In genomic region chr7:412313-412710, GRCh38 we compare ENCODE assay signal across 24 cellular contexts.
DNase-seq lines count a peak whose midpoint lies in the region; ATAC-seq and TF ChIP-seq lines count a peak whose summit lies in the region.
"Had no signal": no experiment of that assay in that cellular context is flagged by ENCODE, and none has a peak within 500 bp of the region (broad histone marks: within the 10 kb centered on the region; RNA-seq: fewer than 3 reads in every experiment).

No MANE protein-coding gene starts in this region.

- H2BK12ac ChIP-seq in H9 (ENCODE audit: insufficient read length, low read depth, low read length) (no peak overlapping the region), trophoblast cell (ENCODE audit: low read length) (no peak overlapping the region)

- ATAC-seq in SK-N-SH treated with all-trans-retinoic acid at 6 μM for 48 hours (no peak), left ventricle myocardium superior (no peak)
- ATAC-seq: left colon; psoas muscle; stimulated activated effector memory CD8-positive, alpha-beta T cell treated with anti-CD3 and anti-CD28 coated beads, Interleukin-12 subunit alpha, Interleukin-12 subunit beta, amount 100 ng/mL, for 72 hours had no signal

- H3F3A ChIP-seq in SK-N-SH (replicated peaks; ENCODE audit: insufficient read depth) = no peaks in the 10 kb centered on the region

- peaks cover 2 to 14% of the 10 kb centered on the region in 2 experiments; a peak in 3 of 4 replicates for H3K4me1 Mint-ChIP-seq in H9
- H3K4me1 Mint-ChIP-seq: activated CD4-positive, alpha-beta T cell treated with anti-CD3 and anti-CD28 coated beads, Interleukin-2, amount 10 ng/mL, durations not matched to agents 24 days and 14 days; stimulated activated effector memory CD8-positive, alpha-beta T cell treated with anti-CD3 and anti-CD28 coated beads, Interleukin-12 subunit alpha, Interleukin-12 subunit beta, amount 100 ng/mL, for 72 hours had no signal

- no peak overlapping the region for H3K4me2 ChIP-seq in SK-N-SH
- no peak overlapping the region for H3K4me2 ChIP-seq in H9 (ENCODE audit: insufficient read depth, insufficient read length, low read length)
- H3K4me2 ChIP-seq in trophoblast cell (ENCODE audit: low read length) = no peak overlapping the region

- H3K56ac ChIP-seq in H9 (ENCODE audit: insufficient read length, low read depth, low read length) = no peak overlapping the region

- H2AK5ac ChIP-seq in H9 (ENCODE audit: insufficient read length, low read length) (no peak overlapping the region), trophoblast cell (ENCODE audit: low read length) (no peak overlapping the region)

- H3K18ac ChIP-seq in H9 (ENCODE audit: insufficient read length, low read depth, low read length) (peak overlapping the region; percentile 76), trophoblast cell (ENCODE audit: low read length) (no peak overlapping the region)

- no peak for TF ChIP-seq RAD21 in SK-N-SH (IDR thresholded peaks at IDR 0.05; ENCODE audit: low read length)

- no peak for TF ChIP-seq EP300 in SK-N-SH (IDR thresholded peaks at IDR 0.05; ENCODE audit: borderline replicate concordance in 1 of 2, low read depth in 1 of 2, low read length in 1 of 2)

- no peaks in the 10 kb centered on the region for H4K20me1 ChIP-seq in SK-N-SH (ENCODE audit: insufficient read depth)
- H4K20me1 ChIP-seq in H9 (ENCODE audit: control insufficient read depth, insufficient read depth, insufficient read length) = no peaks in the 10 kb centered on the region

- H2BK5ac ChIP-seq in H9 (ENCODE audit: insufficient read length, low read length) = no peak overlapping the region
- H2BK5ac ChIP-seq in trophoblast cell (ENCODE audit: low read depth, low read length, poor library complexity) = no peak overlapping the region

- peaks cover 25% of the 10 kb centered on the region for H3K27me3 ChIP-seq in SK-N-SH (ENCODE audit: insufficient read depth)
- H3K27me3 ChIP-seq in H9 (ENCODE audit: insufficient read depth, low read length) = no peaks in the 10 kb centered on the region
- H3K27me3 ChIP-seq in trophoblast cell (ENCODE audit: insufficient read depth, low read length) = no peaks in the 10 kb centered on the region
- H3K27me3 ChIP-seq: neutrophil had no signal

- H3K14ac ChIP-seq in H9 (ENCODE audit: insufficient read depth, low read length) (no peak overlapping the region; the same call in 1 of the 2 replicates), trophoblast cell (ENCODE audit: low read length) (no peak overlapping the region)

- H3K9me3 ChIP-seq in SK-N-SH = no peaks in the 10 kb centered on the region
- H3K9me3 ChIP-seq in H9 (ENCODE audit: control insufficient read depth, low read depth, low read length) = no peaks in the 10 kb centered on the region
- H3K9me3 ChIP-seq in trophoblast cell (ENCODE audit: insufficient read depth, low read depth, low read length) = peaks cover 13% of the 10 kb centered on the region
- H3K9me3 ChIP-seq: neutrophil, psoas muscle had no signal

- H3K23ac ChIP-seq in H9 (ENCODE audit: insufficient read length, low read depth, low read length) (no peak overlapping the region), trophoblast cell (ENCODE audit: low read length) (no peak overlapping the region)

- H2BK15ac ChIP-seq in H9 (ENCODE audit: low read depth, low read length) = no peak overlapping the region

- H3K27ac Mint-ChIP-seq in H9 = peak overlapping the region in 2 of 3 experiments; percentile 5 to 36; a peak in 2 of 7 replicates
- H3K27ac Mint-ChIP-seq: activated CD4-positive, alpha-beta T cell treated with anti-CD3 and anti-CD28 coated beads, Interleukin-2, amount 10 ng/mL, durations not matched to agents 24 days and 14 days; HFFc6; stimulated activated effector memory CD8-positive, alpha-beta T cell treated with anti-CD3 and anti-CD28 coated beads, Interleukin-12 subunit alpha, Interleukin-12 subunit beta, amount 100 ng/mL, for 72 hours had no signal

- H3K9me2 ChIP-seq in SK-N-SH = no peaks in the 10 kb centered on the region

- 72% methylated on average over 13 of the region's 13 CpGs for WGBS in SK-N-SH (ENCODE audit: low lambda C conversion rate)
- 100% methylated on average over 3 of the region's 13 CpGs for WGBS in H9 (ENCODE audit: extremely low coverage, insufficient read length, low lambda C conversion rate)
- WGBS in trophoblast cell (ENCODE audit: extremely low coverage, insufficient coverage, insufficient read length) = no CpG with 5 or more reads among the region's 13 CpGs

- H2BK120ac ChIP-seq in H9 (ENCODE audit: low read depth, low read length, poor library complexity, severe bottlenecking) (no peak overlapping the region), trophoblast cell (ENCODE audit: insufficient read depth, low read length, poor library complexity) (no peak overlapping the region)

- peak; percentile 28 for DNase-seq in SK-N-SH
- DNase-seq in H9 = no peak
- peak; percentile 13 for DNase-seq in left ventricle myocardium superior
- no peak for DNase-seq in trophoblast cell
- DNase-seq in NCI-H1105 (lab: John Stamatoyannopoulos, UW) = no peak
- DNase-seq in activated naive CD4-positive, alpha-beta T cell (lab: John Stamatoyannopoulos, UW) = no peak
- DNase-seq in activated T-cell treated with anti-CD3 and anti-CD28 coated beads, Interleukin-2, amount 50 U/mL, for 1 hour = no peak
- DNase-seq: activated CD4-positive, alpha-beta T cell treated with anti-CD3 and anti-CD28 coated beads, Interleukin-2, amount 10 ng/mL, durations not matched to agents 24 days and 14 days; AML-193; DND-41; HFFc6; left colon; NCI-H2081; NCI-H345; NCI-H82; psoas muscle; SHP77 treated with DMSO at 0.1 percent for 48 hours; stimulated activated CD4-positive, alpha-beta T cell treated with anti-CD3 and anti-CD28 coated beads, Interleukin-2, amount 100 ng/mL, for 24 hours had no signal

- no peak overlapping the region for H4K12ac ChIP-seq in trophoblast cell (ENCODE audit: low read depth, low read length)

- H3K4ac ChIP-seq in H9 (ENCODE audit: low read depth, low read length) (no peak overlapping the region), trophoblast cell (ENCODE audit: low read depth, low read length) (no peak overlapping the region)

- no peaks in the 10 kb centered on the region for H3K23me2 ChIP-seq in H9 (ENCODE audit: insufficient read length, low read depth, low read length, poor library complexity, severe bottlenecking)

- H4K5ac ChIP-seq in H9 (ENCODE audit: insufficient read length, low read depth, low read length) = no peak overlapping the region

- CTCF ChIA-PET in SK-N-SH (lab: Yijun Ruan, JAX) = no interaction called here

- H3K79me1 ChIP-seq in H9 (ENCODE audit: insufficient read depth, low read depth, low read length, poor library complexity, severe bottlenecking) (no peaks in the 10 kb centered on the region), trophoblast cell (ENCODE audit: low read length) (no peaks in the 10 kb centered on the region)

- H3K9ac ChIP-seq in SK-N-SH (no peak overlapping the region), H9 (ENCODE audit: extremely low read depth, insufficient read length, low read length) (no peak overlapping the region), trophoblast cell (ENCODE audit: low read length) (no peak overlapping the region)

- intact Hi-C loops in left ventricle myocardium superior (cut with micrococcal nuclease) = no loop called here

- H3K4me3 ChIP-seq in SK-N-SH (ENCODE audit: low read depth in 2 of 2, low read length in 1 of 2) (no peak overlapping the region), trophoblast cell (ENCODE audit: low read depth, low read length) (peak overlapping the region; percentile 54)
- H3K4me3 ChIP-seq: psoas muscle, skin epidermis had no signal

- no peak overlapping the region for H3T11ph ChIP-seq in H9 (ENCODE audit: low read length)

- H3K79me2 ChIP-seq in SK-N-SH (ENCODE audit: insufficient read depth) (no peaks in the 10 kb centered on the region), H9 (ENCODE audit: insufficient read depth, low read length) (no peaks in the 10 kb centered on the region), trophoblast cell (ENCODE audit: control insufficient read depth, insufficient read depth, low read length, poor library complexity) (no peaks in the 10 kb centered on the region)

- no peak overlapping the region for H3K27ac ChIP-seq in SK-N-SH (ENCODE audit: low read depth in 2 of 2, low read length in 1 of 2)
- H3K27ac ChIP-seq in H9 (ENCODE audit: insufficient read length, low read depth, low read length) = no peak overlapping the region
- no peak overlapping the region for H3K27ac ChIP-seq in trophoblast cell (ENCODE audit: low read depth, low read length)
- H3K27ac ChIP-seq: 22Rv1, neutrophil, psoas muscle, skin epidermis had no signal

- POLR2A ChIA-PET in SK-N-SH (lab: Yijun Ruan, JAX) = no interaction called here

- peaks cover 1% of the 10 kb centered on the region for H3K27me3 Mint-ChIP-seq in H9 (ENCODE audit: low read depth)
- H3K27me3 Mint-ChIP-seq: activated CD4-positive, alpha-beta T cell treated with anti-CD3 and anti-CD28 coated beads, Interleukin-2, amount 10 ng/mL, durations not matched to agents 24 days and 14 days had no signal

- H3K4me1 ChIP-seq in SK-N-SH (ENCODE audit: control insufficient read depth in 1 of 2, insufficient read depth in 2 of 2, low read depth in 1 of 2, low read length in 1 of 2) = no peaks in the 10 kb centered on the region
- H3K4me1 ChIP-seq in H9 (ENCODE audit: insufficient read depth, low read length) = no peaks in the 10 kb centered on the region; the same call in 1 of the 2 replicates
- no peaks in the 10 kb centered on the region for H3K4me1 ChIP-seq in trophoblast cell (ENCODE audit: control insufficient read depth in 1 of 2, insufficient read depth in 2 of 2, low read length in 2 of 2)
- H3K4me1 ChIP-seq: Caco-2, psoas muscle had no signal

- no peak overlapping the region for H2BK20ac ChIP-seq in H9 (ENCODE audit: low read depth, low read length, poor library complexity, severe bottlenecking)

- H3K36me3 Mint-ChIP-seq in H9 (ENCODE audit: insufficient read depth in 1 of 3, low read depth in 3 of 3) = no peaks in the 10 kb centered on the region; a peak in 1 of 7 replicates
- H3K36me3 Mint-ChIP-seq: stimulated activated effector memory CD8-positive, alpha-beta T cell treated with anti-CD3 and anti-CD28 coated beads, Interleukin-12 subunit alpha, Interleukin-12 subunit beta, amount 100 ng/mL, for 72 hours had no signal

- H3K36me3 ChIP-seq in SK-N-SH (replicated peaks in 1 of 2; ENCODE audit: control insufficient read depth in 1 of 2, insufficient read depth in 2 of 2, low read length in 1 of 2) (no peaks in the 10 kb centered on the region), trophoblast cell (ENCODE audit: control insufficient read depth in 1 of 2, insufficient read depth in 2 of 2, low read length in 2 of 2) (no peaks in the 10 kb centered on the region)
- H3K36me3 ChIP-seq: neutrophil had no signal

- no peak overlapping the region for H3K4me3 Mint-ChIP-seq in H9
- H3K4me3 Mint-ChIP-seq: activated CD4-positive, alpha-beta T cell treated with anti-CD3 and anti-CD28 coated beads, Interleukin-2, amount 10 ng/mL, durations not matched to agents 24 days and 14 days; HFFc6; stimulated activated effector memory CD8-positive, alpha-beta T cell treated with anti-CD3 and anti-CD28 coated beads, Interleukin-12 subunit alpha, Interleukin-12 subunit beta, amount 100 ng/mL, for 72 hours had no signal

- no peak overlapping the region for H4K8ac ChIP-seq in H9 (replicated peaks; ENCODE audit: insufficient read length, low read depth, low read length)
- no peak overlapping the region for H4K8ac ChIP-seq in trophoblast cell (ENCODE audit: low read depth, low read length)

- H4K91ac ChIP-seq in H9 (ENCODE audit: insufficient read length, low read depth, low read length) = no peak overlapping the region
- no peak overlapping the region for H4K91ac ChIP-seq in trophoblast cell (ENCODE audit: low read depth, low read length)

- TF ChIP-seq CTCF in SK-N-SH (IDR thresholded peaks at IDR 0.05) (no peak), H9 (conservative IDR thresholded peaks at IDR 0.05) (no peak)

- peaks cover 1% of the 10 kb centered on the region in 2 experiments; a peak in 3 of 5 replicates for H3K9me3 Mint-ChIP-seq in H9
- H3K9me3 Mint-ChIP-seq: activated CD4-positive, alpha-beta T cell treated with anti-CD3 and anti-CD28 coated beads, Interleukin-2, amount 10 ng/mL, durations not matched to agents 24 days and 14 days; stimulated activated effector memory CD8-positive, alpha-beta T cell treated with anti-CD3 and anti-CD28 coated beads, Interleukin-12 subunit alpha, Interleukin-12 subunit beta, amount 100 ng/mL, for 72 hours had no signal

- H2AFZ ChIP-seq in SK-N-SH (ENCODE audit: low read depth) (no peak overlapping the region), H9 (ENCODE audit: low read length) (no peak overlapping the region), trophoblast cell (ENCODE audit: insufficient read depth, low read length, poor library complexity) (no peak overlapping the region)

Comparison
In these comparisons a context has a peak if more than half of its experiments do, and no peak if none do; other contexts are left out.
1. DNase-seq: peak in SK-N-SH (single experiment) and left ventricle myocardium superior (single experiment); none in H9 (single experiment), trophoblast cell (0 of 2), NCI-H1105 (single experiment), activated naive CD4-positive, alpha-beta T cell (0 of 4) and activated T-cell treated with anti-CD3 and anti-CD28 coated beads, Interleukin-2, amount 50 U/mL, for 1 hour (single experiment).